8 cellular contexts compared by ENCODE assay signal in genomic region chr7:17940302-17941170, GRCh38. TPM values are rescaled to one million over a fixed set of nuclear protein-coding genes. Genes with fewer than 3 reads are reported as not detected.
DNase-seq lines count a peak whose midpoint lies in the region; ATAC-seq and TF ChIP-seq lines count a peak whose summit lies in the region.

Gene SNX13 (minus strand): TSS chr7:17940494. CDS start chr7:17940295, 199 bp downstream.

- peaks cover 11% of the 10 kb centered on the region for H3K27me3 Mint-ChIP-seq in nephron progenitor cell (ENCODE audit: low read depth, poor library complexity)
- no peaks in the 10 kb centered on the region for H3K27me3 Mint-ChIP-seq in stimulated activated naive CD8-positive, alpha-beta T cell treated with anti-CD3 and anti-CD28 coated beads, Interleukin-15, amount 100 ng/mL, for 72 hours

- H3K9ac ChIP-seq in Loucy (ENCODE audit: low read depth, low read length, poor library complexity, severe bottlenecking), result peak within 1 kb of the TSS; percentile 87

- H3K27ac Mint-ChIP-seq in nephron progenitor cell, result peak within 1 kb of the TSS; percentile 99
- H3K27ac Mint-ChIP-seq in stimulated activated naive CD8-positive, alpha-beta T cell treated with anti-CD3 and anti-CD28 coated beads, Interleukin-15, amount 100 ng/mL, for 72 hours, result peak within 1 kb of the TSS; percentile 99 to 100

- H3K36me3 ChIP-seq in H7 (replicated peaks; ENCODE audit: control insufficient read depth, insufficient read depth, low read length) (no peaks in the 10 kb centered on the region), Loucy (ENCODE audit: insufficient read depth, low read length) (no peaks in the 10 kb centered on the region)

- H3K9me3 ChIP-seq in Loucy (ENCODE audit: insufficient read depth, low read depth, low read length), result no peaks in the 10 kb centered on the region

- DNase-seq in G401 (ENCODE audit: low spot score) (peak; percentile 90), H7 (peak; percentile 94), fibroblast of the aortic adventitia (ENCODE audit: low read depth) (peak; percentile 89), nephron progenitor cell (peak; percentile 92)
- DNase-seq in activated effector memory CD4-positive, alpha-beta T cell treated with Interleukin-2 at 50 U/mL for 16 hours, result peak; percentile 80
- peak; percentile 85 to 91 for DNase-seq in stimulated activated naive CD8-positive, alpha-beta T cell treated with anti-CD3 and anti-CD28 coated beads, Interleukin-15, amount 100 ng/mL, for 72 hours

- no peaks in the 10 kb centered on the region for H3K27me3 ChIP-seq in H7 (ENCODE audit: control insufficient read depth, insufficient read depth, low read length)
- H3K27me3 ChIP-seq in Loucy (ENCODE audit: insufficient read depth, low read length, poor library complexity, severe bottlenecking), result no peaks in the 10 kb centered on the region

- H2AFZ ChIP-seq in Loucy (ENCODE audit: low read length), result peak within 1 kb of the TSS; percentile 98

- TF ChIP-seq POLR2A in Raji (IDR thresholded peaks at IDR 0.05; ENCODE audit: insufficient read depth, low read depth, low read length), result peak; percentile 87

- peak; percentile 91 for ATAC-seq in stimulated activated naive CD8-positive, alpha-beta T cell treated with anti-CD3 and anti-CD28 coated beads, Interleukin-15, amount 100 ng/mL, for 72 hours

- peaks cover 14% of the 10 kb centered on the region for H4K20me1 ChIP-seq in Loucy (ENCODE audit: insufficient read depth, low read length, poor library complexity, severe bottlenecking)

- peaks cover 43% of the 10 kb centered on the region for H3K79me2 ChIP-seq in Loucy (ENCODE audit: insufficient read depth, low read length)

- no peaks in the 10 kb centered on the region for H3K9me3 Mint-ChIP-seq in nephron progenitor cell
- no peaks in the 10 kb centered on the region for H3K9me3 Mint-ChIP-seq in stimulated activated naive CD8-positive, alpha-beta T cell treated with anti-CD3 and anti-CD28 coated beads, Interleukin-15, amount 100 ng/mL, for 72 hours

- peak within 1 kb of the TSS; percentile 89 for H3K4me3 ChIP-seq in H7 (ENCODE audit: insufficient read depth, low read depth, low read length)
- H3K4me3 ChIP-seq in Loucy (ENCODE audit: low read length, poor library complexity, severe bottlenecking), result peak within 1 kb of the TSS; percentile 88
- H3K4me3 ChIP-seq in fibroblast of the aortic adventitia (ENCODE audit: low read depth, low read length), result peak within 1 kb of the TSS; percentile 98

- no peaks in the 10 kb centered on the region for H3K36me3 Mint-ChIP-seq in nephron progenitor cell (ENCODE audit: low read depth)

- in situ Hi-C loops in G401 (cut with HindIII; ENCODE audit: low sequenced_read_pairs), result no loop called here

- H3K4me3 Mint-ChIP-seq in nephron progenitor cell, result peak within 1 kb of the TSS; percentile 100
- peak within 1 kb of the TSS; percentile 99 to 100 for H3K4me3 Mint-ChIP-seq in stimulated activated naive CD8-positive, alpha-beta T cell treated with anti-CD3 and anti-CD28 coated beads, Interleukin-15, amount 100 ng/mL, for 72 hours

- H3K4me1 Mint-ChIP-seq in nephron progenitor cell, result peaks cover 40% of the 10 kb centered on the region
- H3K4me1 Mint-ChIP-seq in stimulated activated naive CD8-positive, alpha-beta T cell treated with anti-CD3 and anti-CD28 coated beads, Interleukin-15, amount 100 ng/mL, for 72 hours, result peaks cover 45% of the 10 kb centered on the region

- no peaks in the 10 kb centered on the region for H3F3A ChIP-seq in Loucy (ENCODE audit: low read depth)

- H3K4me1 ChIP-seq in Loucy (ENCODE audit: insufficient read depth, low read length, poor library complexity, severe bottlenecking), result peaks cover 33% of the 10 kb centered on the region

- H3K9me2 ChIP-seq in Loucy (replicated peaks; ENCODE audit: low read depth, low read length), result no peaks in the 10 kb centered on the region

- H3K4me2 ChIP-seq in Loucy (ENCODE audit: low read depth, low read length, poor library complexity, severe bottlenecking), result peak within 1 kb of the TSS; percentile 92

- TF ChIP-seq CTCF in Loucy (conservative IDR thresholded peaks at IDR 0.05; ENCODE audit: low read length) (peak; percentile 27), fibroblast of the aortic adventitia (IDR thresholded peaks at IDR 0.05; ENCODE audit: insufficient read depth, low read length) (peak; percentile 31), nephron progenitor cell (IDR thresholded peaks at IDR 0.05) (no peak)

RNA-seq across cellular contexts. Expression of gene SNX13, which starts in this region (rescaled TPM):
- total RNA-seq in G401 (2014; rRNA removed; shearing (Covaris generic)), result 23.1 and 32.9 TPM in 2 replicates
- 17.8 and 25.2 TPM in 2 replicates for total RNA-seq in H7 (2014; rRNA removed; shearing (Covaris generic))
- total RNA-seq in fibroblast of the aortic adventitia (ENCODE audit: low replicate concordance), result 52.2 and 63.7 TPM in 2 replicates

Comparison
In these comparisons a context has a peak if more than half of its experiments do, and no peak if none do; other contexts are left out.
1. Peak in every context shown above with its lines: DNase-seq, ATAC-seq and H3K4me3 ChIP-seq.